In the genomic region with DNA sequence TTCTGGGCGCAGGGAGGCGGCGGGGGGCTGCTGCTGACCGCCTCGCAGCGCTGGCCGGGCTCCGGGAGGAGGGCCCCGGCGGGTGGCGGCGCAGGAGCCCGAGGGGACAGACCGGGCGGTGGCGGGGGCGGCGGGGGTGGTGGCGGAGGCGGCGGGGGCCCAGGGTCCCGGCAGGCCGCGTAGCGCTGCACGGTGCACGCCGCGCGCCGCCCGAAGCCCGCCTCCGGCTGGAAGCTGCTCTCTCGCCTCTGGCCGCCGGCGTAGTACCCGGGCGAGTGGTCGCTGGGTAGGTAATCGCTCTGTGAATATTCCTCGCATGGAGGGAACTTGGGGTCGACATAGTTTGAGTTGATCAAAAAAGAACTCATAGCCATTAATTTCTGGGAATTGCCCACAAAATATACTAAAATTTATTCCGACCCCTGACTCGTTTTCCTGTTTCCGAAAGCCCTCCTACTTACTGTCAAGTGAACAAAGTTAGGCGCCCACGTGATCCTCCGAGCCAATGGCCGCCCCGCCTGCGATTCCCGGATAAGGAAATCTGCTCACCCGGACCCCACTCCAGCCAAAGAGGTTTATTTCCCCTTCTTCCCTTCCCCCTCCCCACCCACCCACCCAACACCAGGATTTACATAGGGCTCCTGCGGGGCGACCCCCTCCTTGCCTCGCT, we compare ENCODE assay signal across 8 cellular contexts. TPM values are rescaled to one million over a fixed set of nuclear protein-coding genes. Genes with fewer than 3 reads are reported as not detected.
DNase-seq lines count a peak whose midpoint lies in the region; ATAC-seq, FAIRE-seq and TF ChIP-seq lines count a peak whose summit lies in the region.

A gene (minus strand): TSS at position 405 of the 670 bp plus-strand sequence. CDS start 31 bp downstream, at position 374.

- H3K79me2 ChIP-seq in hepatocyte, result peaks cover 20% of the 10 kb centered on the region

- peaks cover 12% of the 10 kb centered on the region for H3K36me3 Mint-ChIP-seq in activated naive CD8-positive, alpha-beta T cell treated with anti-CD3 and anti-CD28 coated beads, Interleukin-2, amount 10 ng/mL, durations not matched to agents 7 days and 5 days

- peak; percentile 49 for ATAC-seq in HG03354 (IDR thresholded peaks at IDR 0.05; ENCODE audit: poor library complexity, severe bottlenecking, unreplicated experiment)
- ATAC-seq in activated naive CD8-positive, alpha-beta T cell treated with anti-CD3 and anti-CD28 coated beads, Interleukin-2, amount 10 ng/mL, durations not matched to agents 7 days and 5 days (ENCODE audit: low read depth), result peak; percentile 75
- no peak for ATAC-seq in HG03039 (IDR thresholded peaks at IDR 0.05; ENCODE audit: unreplicated experiment)

- peak within 1 kb of the TSS; percentile 80 for H3K27ac ChIP-seq in hepatocyte
- H3K27ac ChIP-seq in skin epidermis, result peak within 1 kb of the TSS; percentile 23 to 94 (median 75)

- H2AFZ ChIP-seq in hepatocyte, result no peak within 1 kb of the TSS

- peaks cover 18% of the 10 kb centered on the region for H3K4me1 ChIP-seq in hepatocyte (ENCODE audit: insufficient read depth)

- peaks cover 37% of the 10 kb centered on the region for H3K4me1 Mint-ChIP-seq in activated naive CD8-positive, alpha-beta T cell treated with anti-CD3 and anti-CD28 coated beads, Interleukin-2, amount 10 ng/mL, durations not matched to agents 7 days and 5 days

- FAIRE-seq in GM12892 (lab: Jason Lieb, UNC), result peak; percentile 71

- H3K36me3 ChIP-seq in hepatocyte (replicated peaks; ENCODE audit: insufficient read depth, low read depth), result no peaks in the 10 kb centered on the region

- peaks cover 92% of the 10 kb centered on the region for H3K27me3 ChIP-seq in hepatocyte

- H3K9me2 ChIP-seq in hepatocyte (replicated peaks; ENCODE audit: insufficient read depth), result no peaks in the 10 kb centered on the region

- peak within 1 kb of the TSS; percentile 94 for H3K4me3 Mint-ChIP-seq in activated naive CD8-positive, alpha-beta T cell treated with anti-CD3 and anti-CD28 coated beads, Interleukin-2, amount 10 ng/mL, durations not matched to agents 7 days and 5 days

- H3K9me3 Mint-ChIP-seq in activated naive CD8-positive, alpha-beta T cell treated with anti-CD3 and anti-CD28 coated beads, Interleukin-2, amount 10 ng/mL, durations not matched to agents 7 days and 5 days, result no peaks in the 10 kb centered on the region

- DNase-seq in GM12892 (ENCODE audit: insufficient read length) (peak; percentile 76), SKM-1 (lab: John Stamatoyannopoulos, UW; ENCODE audit: unreplicated experiment) (peak; percentile 77), hepatocyte (ENCODE audit: low spot score) (peak; percentile 76), SIG-M5 (lab: John Stamatoyannopoulos, UW) (no peak)
- peak; percentile 73 for DNase-seq in activated naive CD8-positive, alpha-beta T cell treated with anti-CD3 and anti-CD28 coated beads, Interleukin-2, amount 10 ng/mL, durations not matched to agents 7 days and 5 days

- TF ChIP-seq CTCF in hepatocyte (IDR thresholded peaks at IDR 0.05; ENCODE audit: poor library complexity), result no peak

- peak within 1 kb of the TSS; percentile 74 for H3K27ac Mint-ChIP-seq in activated naive CD8-positive, alpha-beta T cell treated with anti-CD3 and anti-CD28 coated beads, Interleukin-2, amount 10 ng/mL, durations not matched to agents 7 days and 5 days

- peak within 1 kb of the TSS; percentile 91 for H3K4me2 ChIP-seq in hepatocyte

- 3% methylated on average over 36 of the region's 58 CpGs for WGBS in hepatocyte (ENCODE audit: low lambda C conversion rate, missing lambda C conversion rate)

- peaks cover 42% of the 10 kb centered on the region for H3K27me3 Mint-ChIP-seq in activated naive CD8-positive, alpha-beta T cell treated with anti-CD3 and anti-CD28 coated beads, Interleukin-2, amount 10 ng/mL, durations not matched to agents 7 days and 5 days

- TF ChIP-seq POLR2A in GM12892 (IDR thresholded peaks at IDR 0.05; ENCODE audit: low read depth, low read length), result peak; percentile 45; the same call in 1 of the 2 replicates

- POLR2A ChIA-PET in activated naive CD8-positive, alpha-beta T cell treated with anti-CD3 and anti-CD28 coated beads, Interleukin-2, amount 10 ng/mL, durations not matched to agents 7 days and 5 days (lab: Charles Lee), result interaction anchor here (0.5 to 1.4 kb wide), 5 partner anchors 23 to 495 kb away, joined by 3 read pairs; no protein-coding TSS in a partner anchor

- no peaks in the 10 kb centered on the region for H3K9me3 ChIP-seq in hepatocyte (ENCODE audit: low read depth)

- H4K20me1 ChIP-seq in hepatocyte (ENCODE audit: insufficient read depth, poor library complexity, severe bottlenecking), result no peaks in the 10 kb centered on the region

- H3K4me3 ChIP-seq in hepatocyte, result peak within 1 kb of the TSS; percentile 26
- H3K4me3 ChIP-seq in skin epidermis, result peak within 1 kb of the TSS; percentile 35 to 51 (median 41)

RNA-seq across cellular contexts. Expression of the gene that starts here (rescaled TPM):
- polyA plus RNA-seq in GM12892 (2012; ENCODE audit: missing spikeins), result 2.7 TPM
- 1 to 10 TPM; 5.3 to 6.4 TPM for total RNA-seq in activated naive CD8-positive, alpha-beta T cell treated with anti-CD3 and anti-CD28 coated beads, Interleukin-2, amount 10 ng/mL, durations not matched to agents 7 days and 5 days
- 1.4 and 2.2 TPM in 2 replicates for total RNA-seq in hepatocyte
- 1.8 and 2.0 TPM in 2 replicates for polyA plus RNA-seq in hepatocyte
